ENCODE assay signal across 1 cellular context in genomic region chr3:172449468-172450149, GRCh38.
TF ChIP-seq lines count a peak whose summit lies in the region.

No MANE protein-coding gene starts in this region.

TF ChIP-seq in WTC11, 78 proteins besides CTCF, POLR2A, EP300 and RAD21 (continued from another document):
- TF ChIP-seq ZNF532 (CRISPR knock-in tag; IDR thresholded peaks at IDR 0.05; ENCODE audit: borderline replicate concordance) (no peak), ERG (CRISPR knock-in tag; IDR thresholded peaks at IDR 0.05) (no peak), ZNF263 (CRISPR knock-in tag; IDR thresholded peaks at IDR 0.05; ENCODE audit: low read depth) (no peak), ZNF396 (CRISPR knock-in tag; IDR thresholded peaks at IDR 0.05; ENCODE audit: borderline replicate concordance) (no peak), USF2 (CRISPR knock-in tag; IDR thresholded peaks at IDR 0.05) (no peak), ZMAT4 (CRISPR knock-in tag; IDR thresholded peaks at IDR 0.05) (no peak), SMAD4 (CRISPR knock-in tag; IDR thresholded peaks at IDR 0.05) (no peak), SMAD3 (CRISPR knock-in tag; IDR thresholded peaks at IDR 0.05; ENCODE audit: borderline replicate concordance) (peak; percentile 61; the same call in 1 of the 2 replicates), ATF3 (CRISPR knock-in tag; conservative IDR thresholded peaks at IDR 0.05) (no peak), MAX (CRISPR knock-in tag; IDR thresholded peaks at IDR 0.05) (peak; percentile 44; the same call in 1 of the 2 replicates), TEAD1 (CRISPR knock-in tag; IDR thresholded peaks at IDR 0.05) (no peak; the same call in 1 of the 2 replicates), HMGXB4 (CRISPR knock-in tag; IDR thresholded peaks at IDR 0.05) (no peak), AR (CRISPR knock-in tag; IDR thresholded peaks at IDR 0.05) (no peak), CDX4 (CRISPR knock-in tag; IDR thresholded peaks at IDR 0.05; ENCODE audit: borderline replicate concordance) (no peak), ZNF423 (CRISPR knock-in tag; IDR thresholded peaks at IDR 0.05) (no peak), KAT7 (CRISPR knock-in tag; IDR thresholded peaks at IDR 0.05; ENCODE audit: borderline replicate concordance) (no peak), NFYB (CRISPR knock-in tag; conservative IDR thresholded peaks at IDR 0.05; ENCODE audit: low read depth) (no peak), PRDM15 (CRISPR knock-in tag; IDR thresholded peaks at IDR 0.05) (peak; percentile 29; the same call in 1 of the 2 replicates), TP53 (CRISPR knock-in tag; IDR thresholded peaks at IDR 0.05) (peak; percentile 70; the same call in 1 of the 2 replicates), USF1 (CRISPR knock-in tag; IDR thresholded peaks at IDR 0.05) (peak; percentile 34; the same call in 1 of the 2 replicates), ZBTB21 (CRISPR knock-in tag; IDR thresholded peaks at IDR 0.05; ENCODE audit: borderline replicate concordance) (peak; percentile 83), JAZF1 (CRISPR knock-in tag; IDR thresholded peaks at IDR 0.05) (no peak)
TF ChIP-seq in WTC11: peak in this region for 22.
